ENCODE assay signal across 37 cellular contexts in the genomic region with DNA sequence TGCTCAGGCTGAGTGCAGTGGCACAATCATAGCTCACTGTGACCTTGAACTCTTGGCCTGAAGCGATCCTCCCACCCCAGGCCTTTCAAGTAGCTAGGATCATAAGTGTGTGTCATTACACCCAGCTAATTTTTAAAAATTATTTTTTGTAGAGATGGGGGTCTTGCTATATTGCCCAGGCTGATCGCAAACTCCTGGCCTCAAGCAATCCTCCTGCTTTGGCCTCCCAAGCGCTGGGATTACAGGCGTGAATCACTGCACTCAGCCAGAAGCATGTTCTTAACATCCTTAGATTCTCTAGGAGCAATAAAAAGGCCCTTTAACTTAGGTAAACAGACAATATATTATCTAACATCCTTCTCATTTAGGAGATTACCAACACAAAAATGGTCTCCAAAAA. TPM values are rescaled to one million over a fixed set of nuclear protein-coding genes. Genes with fewer than 3 reads are reported as not detected.
"Had no signal": no experiment of that assay in that cellular context is flagged by ENCODE, and none has a peak within 500 bp of the region (broad histone marks: within the 10 kb centered on the region; RNA-seq: fewer than 3 reads in every experiment).

No MANE protein-coding gene starts in this region.

- H3K27me3 Mint-ChIP-seq: activated CD4-positive, alpha-beta memory T cell treated with anti-CD3 and anti-CD28 coated beads, Interleukin-2, amount 10 ng/mL, durations not matched to agents 7 days and 5 days; activated CD4-positive, alpha-beta T cell treated with anti-CD3 and anti-CD28 coated beads for 36 hours; activated CD4-positive, alpha-beta T cell treated with anti-CD3 and anti-CD28 coated beads, Interleukin-2, amount 10 ng/mL, durations not matched to agents 7 days and 5 days; activated CD8-positive, alpha-beta memory T cell treated with anti-CD3 and anti-CD28 coated beads, Interleukin-2, amount 10 ng/mL, durations not matched to agents 7 days and 5 days; activated naive CD4-positive, alpha-beta T cell treated with anti-CD3 and anti-CD28 coated beads, Interleukin-2, amount 10 ng/mL, durations not matched to agents 7 days and 5 days; activated naive CD4-positive, alpha-beta T cell treated with anti-CD3 and anti-CD28 coated beads, Interleukin-2, amount 50 U/mL, for 24 hours; activated naive CD8-positive, alpha-beta T cell; activated naive CD8-positive, alpha-beta T cell treated with anti-CD3 and anti-CD28 coated beads, Interleukin-2, amount 10 ng/mL, durations not matched to agents 7 days and 5 days; activated naive CD8-positive, alpha-beta T cell treated with anti-CD3 and anti-CD28 coated beads, Interleukin-2, amount 50 U/mL, for 24 hours; activated T-cell treated with anti-CD3 and anti-CD28 coated beads, Interleukin-2, amount 50 U/mL, for 24 hours; brain; central memory CD8-positive, alpha-beta T cell had no signal

- H3K4me1 Mint-ChIP-seq: activated CD4-positive, alpha-beta memory T cell treated with anti-CD3 and anti-CD28 coated beads, Interleukin-2, amount 10 ng/mL, durations not matched to agents 7 days and 5 days; activated CD4-positive, alpha-beta T cell treated with anti-CD3 and anti-CD28 coated beads for 36 hours; activated CD4-positive, alpha-beta T cell treated with anti-CD3 and anti-CD28 coated beads, Interleukin-2, amount 10 ng/mL, durations not matched to agents 7 days and 5 days; activated CD8-positive, alpha-beta memory T cell treated with anti-CD3 and anti-CD28 coated beads, Interleukin-2, amount 10 ng/mL, durations not matched to agents 7 days and 5 days; activated naive CD4-positive, alpha-beta T cell treated with anti-CD3 and anti-CD28 coated beads, Interleukin-2, amount 10 ng/mL, durations not matched to agents 7 days and 5 days; activated naive CD4-positive, alpha-beta T cell treated with anti-CD3 and anti-CD28 coated beads, Interleukin-2, amount 50 U/mL, for 24 hours; activated naive CD8-positive, alpha-beta T cell treated with anti-CD3 and anti-CD28 coated beads, Interleukin-2, amount 10 ng/mL, durations not matched to agents 7 days and 5 days; activated naive CD8-positive, alpha-beta T cell treated with anti-CD3 and anti-CD28 coated beads, Interleukin-2, amount 50 U/mL, for 24 hours; central memory CD8-positive, alpha-beta T cell had no signal

- H3K4me3 ChIP-seq: ascending aorta, cardiac muscle cell had no signal

- ATAC-seq: activated CD4-positive, alpha-beta T cell treated with anti-CD3 and anti-CD28 coated beads for 36 hours; activated CD4-positive, CD25-positive, alpha-beta regulatory T cell treated with anti-CD3 and anti-CD28 coated beads, Interleukin-2, amount 50 U/mL, for 24 hours; activated CD8-positive, alpha-beta memory T cell treated with anti-CD3 and anti-CD28 coated beads, Interleukin-2, amount 10 ng/mL, durations not matched to agents 7 days and 5 days; activated CD8-positive, alpha-beta T cell treated with anti-CD3 and anti-CD28 coated beads, Interleukin-2, amount 10 ng/mL, durations not matched to agents 7 days and 5 days; activated naive CD8-positive, alpha-beta T cell treated with anti-CD3 and anti-CD28 coated beads, Interleukin-2, amount 50 U/mL, for 24 hours had no signal

- H3K36me3 ChIP-seq: cardiac muscle cell had no signal

- H3K9me3 Mint-ChIP-seq: activated CD4-positive, alpha-beta memory T cell treated with anti-CD3 and anti-CD28 coated beads, Interleukin-2, amount 10 ng/mL, durations not matched to agents 7 days and 5 days; activated CD4-positive, alpha-beta T cell treated with anti-CD3 and anti-CD28 coated beads, Interleukin-2, amount 10 ng/mL, durations not matched to agents 7 days and 5 days; activated naive CD4-positive, alpha-beta T cell treated with anti-CD3 and anti-CD28 coated beads, Interleukin-2, amount 10 ng/mL, durations not matched to agents 7 days and 5 days; activated naive CD4-positive, alpha-beta T cell treated with anti-CD3 and anti-CD28 coated beads, Interleukin-2, amount 50 U/mL, for 24 hours; activated naive CD8-positive, alpha-beta T cell treated with anti-CD3 and anti-CD28 coated beads, Interleukin-2, amount 10 ng/mL, durations not matched to agents 7 days and 5 days; activated naive CD8-positive, alpha-beta T cell treated with anti-CD3 and anti-CD28 coated beads, Interleukin-2, amount 50 U/mL, for 24 hours; activated T-cell treated with anti-CD3 and anti-CD28 coated beads, Interleukin-2, amount 50 U/mL, for 24 hours; activated T-helper 2 cell treated with anti-CD3 and anti-CD28 coated beads, Interferon-gamma antibody, Interleukin-2, Interleukin-4, amounts not matched to agents 10 μg/mL and 5 μg/mL and 100 μg/mL, durations not matched to agents 14 hours and 24 hours and 36 hours; brain; central memory CD8-positive, alpha-beta T cell; T-helper 1 cell treated with Interleukin-12 subunit alpha and Interleukin-12 subunit beta and Interleukin-4 antibody, amounts not matched to agents 30 μg/mL and 1 μg/mL, for 36 hours; T-helper 2 cell treated with Interferon-gamma antibody and Interleukin-4, amounts not matched to agents 5 μg/mL and 100 μg/mL, for 36 hours had no signal

- H3K27me3 ChIP-seq: ascending aorta, cardiac muscle cell had no signal

- H3K27ac ChIP-seq: ascending aorta, cardiac muscle cell, VCaP had no signal

- H3K9me3 ChIP-seq: ascending aorta had no signal

- H3K36me3 Mint-ChIP-seq: activated CD8-positive, alpha-beta memory T cell treated with anti-CD3 and anti-CD28 coated beads, Interleukin-2, amount 10 ng/mL, durations not matched to agents 7 days and 5 days; activated naive CD8-positive, alpha-beta T cell treated with anti-CD3 and anti-CD28 coated beads, Interleukin-2, amount 10 ng/mL, durations not matched to agents 7 days and 5 days had no signal

- DNase-seq: activated CD4-positive, alpha-beta memory T cell treated with anti-CD3 and anti-CD28 coated beads, Interleukin-2, amount 10 ng/mL, durations not matched to agents 7 days and 5 days; activated CD4-positive, alpha-beta T cell treated with anti-CD3 and anti-CD28 coated beads for 1 hour; activated CD4-positive, alpha-beta T cell treated with anti-CD3 and anti-CD28 coated beads for 36 hours; activated CD4-positive, alpha-beta T cell treated with anti-CD3 and anti-CD28 coated beads for 48 hours; activated CD4-positive, alpha-beta T cell treated with anti-CD3 and anti-CD28 coated beads, Interleukin-2, amount 10 ng/mL, durations not matched to agents 7 days and 5 days; activated CD4-positive, alpha-beta T cell treated with anti-CD3 and anti-CD28 coated beads, Interleukin-2, amount 50 U/mL, for 48 hours; activated CD4-positive, CD25-positive, alpha-beta regulatory T cell; activated CD8-positive, alpha-beta memory T cell treated with anti-CD3 and anti-CD28 coated beads for 24 hours; activated CD8-positive, alpha-beta memory T cell treated with anti-CD3 and anti-CD28 coated beads, Interleukin-2, amount 10 ng/mL, durations not matched to agents 7 days and 5 days; activated CD8-positive, alpha-beta memory T cell treated with anti-CD3 and anti-CD28 coated beads, Interleukin-2, amount 50 U/mL, for 48 hours; activated CD8-positive, alpha-beta T cell treated with anti-CD3 and anti-CD28 coated beads, Interleukin-2, amount 10 ng/mL, durations not matched to agents 7 days and 5 days; activated effector memory CD4-positive, alpha-beta T cell treated with Interleukin-2 at 50 U/mL for 16 hours; activated gamma-delta T cell; activated naive CD4-positive, alpha-beta T cell treated with anti-CD3 and anti-CD28 coated beads, Interleukin-2, amount 10 ng/mL, durations not matched to agents 7 days and 5 days; activated naive CD4-positive, alpha-beta T cell treated with Interleukin-2 at 50 U/mL for 16 hours; activated naive CD8-positive, alpha-beta T cell treated with anti-CD3 and anti-CD28 coated beads, Interleukin-2, amount 10 ng/mL, durations not matched to agents 7 days and 5 days; activated naive CD8-positive, alpha-beta T cell treated with anti-CD3 and anti-CD28 coated beads, Interleukin-2, amount 50 U/mL, for 24 hours; activated T-cell treated with anti-CD3 and anti-CD28 coated beads, Interleukin-2, amount 50 U/mL, for 24 hours; activated T-cell treated with anti-CD3 and anti-CD28 coated beads, Interleukin-2, amount 50 U/mL, for 48 hours; amygdala; anterior cingulate cortex; caudate nucleus; T-helper 1 cell; T-helper 2 cell; T-helper 9 cell had no signal

- H3K27ac Mint-ChIP-seq: activated CD4-positive, alpha-beta memory T cell treated with anti-CD3 and anti-CD28 coated beads, Interleukin-2, amount 10 ng/mL, durations not matched to agents 7 days and 5 days; activated CD4-positive, alpha-beta T cell treated with anti-CD3 and anti-CD28 coated beads for 36 hours; activated CD4-positive, alpha-beta T cell treated with anti-CD3 and anti-CD28 coated beads, Interleukin-2, amount 10 ng/mL, durations not matched to agents 7 days and 5 days; activated CD8-positive, alpha-beta memory T cell treated with anti-CD3 and anti-CD28 coated beads, Interleukin-2, amount 10 ng/mL, durations not matched to agents 7 days and 5 days; activated CD8-positive, alpha-beta T cell treated with anti-CD3 and anti-CD28 coated beads, Interleukin-2, amount 10 ng/mL, durations not matched to agents 7 days and 5 days; activated naive CD4-positive, alpha-beta T cell treated with anti-CD3 and anti-CD28 coated beads, Interleukin-2, amount 10 ng/mL, durations not matched to agents 7 days and 5 days; activated naive CD4-positive, alpha-beta T cell treated with anti-CD3 and anti-CD28 coated beads, Interleukin-2, amount 50 U/mL, for 24 hours; activated naive CD8-positive, alpha-beta T cell; activated naive CD8-positive, alpha-beta T cell treated with anti-CD3 and anti-CD28 coated beads, Interleukin-2, amount 10 ng/mL, durations not matched to agents 7 days and 5 days; activated naive CD8-positive, alpha-beta T cell treated with anti-CD3 and anti-CD28 coated beads, Interleukin-2, amount 50 U/mL, for 24 hours; activated T-cell treated with anti-CD3 and anti-CD28 coated beads, Interleukin-2, amount 50 U/mL, for 24 hours; activated T-helper 2 cell treated with anti-CD3 and anti-CD28 coated beads, Interferon-gamma antibody, Interleukin-2, Interleukin-4, amounts not matched to agents 10 μg/mL and 5 μg/mL and 100 μg/mL, durations not matched to agents 14 hours and 24 hours and 36 hours; T-helper 1 cell treated with Interleukin-12 subunit alpha and Interleukin-12 subunit beta and Interleukin-4 antibody, amounts not matched to agents 30 μg/mL and 1 μg/mL, for 36 hours; T-helper 2 cell treated with Interferon-gamma antibody and Interleukin-4, amounts not matched to agents 5 μg/mL and 100 μg/mL, for 36 hours had no signal

- H3K4me1 ChIP-seq: ascending aorta had no signal

- H3K4me3 Mint-ChIP-seq: activated CD4-positive, alpha-beta memory T cell treated with anti-CD3 and anti-CD28 coated beads, Interleukin-2, amount 10 ng/mL, durations not matched to agents 7 days and 5 days; activated CD4-positive, alpha-beta T cell treated with anti-CD3 and anti-CD28 coated beads for 36 hours; activated CD4-positive, alpha-beta T cell treated with anti-CD3 and anti-CD28 coated beads, Interleukin-2, amount 10 ng/mL, durations not matched to agents 7 days and 5 days; activated CD8-positive, alpha-beta memory T cell treated with anti-CD3 and anti-CD28 coated beads, Interleukin-2, amount 10 ng/mL, durations not matched to agents 7 days and 5 days; activated CD8-positive, alpha-beta T cell treated with anti-CD3 and anti-CD28 coated beads, Interleukin-2, amount 10 ng/mL, durations not matched to agents 7 days and 5 days; activated naive CD4-positive, alpha-beta T cell treated with anti-CD3 and anti-CD28 coated beads, Interleukin-2, amount 10 ng/mL, durations not matched to agents 7 days and 5 days; activated naive CD4-positive, alpha-beta T cell treated with anti-CD3 and anti-CD28 coated beads, Interleukin-2, amount 50 U/mL, for 24 hours; activated naive CD8-positive, alpha-beta T cell; activated naive CD8-positive, alpha-beta T cell treated with anti-CD3 and anti-CD28 coated beads, Interleukin-2, amount 10 ng/mL, durations not matched to agents 7 days and 5 days; activated naive CD8-positive, alpha-beta T cell treated with anti-CD3 and anti-CD28 coated beads, Interleukin-2, amount 50 U/mL, for 24 hours; activated T-cell treated with anti-CD3 and anti-CD28 coated beads, Interleukin-2, amount 50 U/mL, for 24 hours; brain; central memory CD8-positive, alpha-beta T cell; T-helper 1 cell treated with Interleukin-12 subunit alpha and Interleukin-12 subunit beta and Interleukin-4 antibody, amounts not matched to agents 30 μg/mL and 1 μg/mL, for 36 hours; T-helper 2 cell treated with Interferon-gamma antibody and Interleukin-4, amounts not matched to agents 5 μg/mL and 100 μg/mL, for 36 hours had no signal

RNA-seq across cellular contexts. Expression of a gene that starts 38.3 kb away (rescaled TPM):
- total RNA-seq: activated CD4-positive, alpha-beta memory T cell treated with anti-CD3 and anti-CD28 coated beads, Interleukin-2, amount 10 ng/mL, durations not matched to agents 7 days and 5 days; activated CD4-positive, alpha-beta T cell treated with anti-CD3 and anti-CD28 coated beads for 36 hours; activated CD4-positive, alpha-beta T cell treated with anti-CD3 and anti-CD28 coated beads, Interleukin-2, amount 10 ng/mL, durations not matched to agents 7 days and 5 days; activated CD8-positive, alpha-beta memory T cell treated with anti-CD3 and anti-CD28 coated beads, Interleukin-2, amount 10 ng/mL, durations not matched to agents 7 days and 5 days; activated CD8-positive, alpha-beta T cell treated with anti-CD3 and anti-CD28 coated beads, Interleukin-2, amount 10 ng/mL, durations not matched to agents 7 days and 5 days; activated naive CD8-positive, alpha-beta T cell treated with anti-CD3 and anti-CD28 coated beads, Interleukin-2, amount 10 ng/mL, durations not matched to agents 7 days and 5 days; activated T-helper 2 cell treated with anti-CD3 and anti-CD28 coated beads, Interferon-gamma antibody, Interleukin-2, Interleukin-4, amounts not matched to agents 10 μg/mL and 5 μg/mL and 100 μg/mL, durations not matched to agents 14 hours and 24 hours and 36 hours; ascending aorta; cardiac muscle cell had no signal
- polyA plus RNA-seq: adipose tissue had no signal
